In genomic region chr3:46517782-46518181, GRCh38 we compare ENCODE assay signal across 1 cellular context.
TF ChIP-seq lines count a peak whose summit lies in the region.

No MANE protein-coding gene starts in this region.

TF ChIP-seq in GM12891, 5 proteins besides CTCF, POLR2A, EP300 and RAD21:
- TF ChIP-seq POLR2AphosphoS5 (IDR thresholded peaks at IDR 0.05; ENCODE audit: low read depth, low read length) = no peak
- no peak for TF ChIP-seq TAF1 (IDR thresholded peaks at IDR 0.05; ENCODE audit: low read depth, low read length)
- TF ChIP-seq SPI1 (IDR thresholded peaks at IDR 0.05; ENCODE audit: low read depth, low read length) = no peak
